1 cellular context compared by ENCODE assay signal in genomic region chr2:10119601-10120157, GRCh38.
A peak's percentile ranks its signal among the peaks of the same experiment; 100 is the strongest.
TF ChIP-seq lines count a peak whose summit lies in the region.

No MANE protein-coding gene starts in this region.

TF ChIP-seq in K562, 482 proteins besides CTCF, POLR2A, EP300 and RAD21 (continued from another document and continues in another):
- TF ChIP-seq POLR2AphosphoS2 (IDR thresholded peaks at IDR 0.05; ENCODE audit: low read length) (no peak), RB1 (IDR thresholded peaks at IDR 0.05; ENCODE audit: low read depth) (no peak), ZNF707 (CRISPR knock-in tag; conservative IDR thresholded peaks at IDR 0.05) (no peak), CLOCK (CRISPR knock-in tag; IDR thresholded peaks at IDR 0.05; ENCODE audit: borderline replicate concordance) (no peak), HINFP (tag; conservative IDR thresholded peaks at IDR 0.05; ENCODE audit: low read depth) (no peak), ERF (CRISPR knock-in tag; IDR thresholded peaks at IDR 0.05) (0 out of 2 replicates have a peak, but pooled peaks have one; percentile 59), MLLT1 (IDR thresholded peaks at IDR 0.05) (no peak; a peak in 1 of 4 replicates), GTF2F1 (IDR thresholded peaks at IDR 0.05; ENCODE audit: low read depth, low read length) (no peak), ZNF121 (CRISPR knock-in tag; conservative IDR thresholded peaks at IDR 0.05) (peak; percentile 100), ZNF436 (CRISPR knock-in tag; IDR thresholded peaks at IDR 0.05) (0 out of 2 replicates have a peak, but pooled peaks have one; percentile 36), RCOR1 (IDR thresholded peaks at IDR 0.05; ENCODE audit: borderline replicate concordance in 1 of 2, low read depth in 2 of 2, low read length in 2 of 2) (peak in 1 of 2 experiments; percentile 4; a peak in 1 of 4 replicates), MTA1 (IDR thresholded peaks at IDR 0.05; ENCODE audit: borderline replicate concordance) (0 out of 2 replicates have a peak, but pooled peaks have one; percentile 48), ZNF592 (IDR thresholded peaks at IDR 0.05) (peak; percentile 10), PCBP2 (IDR thresholded peaks at IDR 0.05; ENCODE audit: low read depth, low read length, poor library complexity, severe bottlenecking) (no peak), ZNF318 (IDR thresholded peaks at IDR 0.05; ENCODE audit: borderline replicate concordance in 1 of 2, low read depth in 1 of 2) (no peak), ZNF785 (CRISPR knock-in tag; IDR thresholded peaks at IDR 0.05) (no peak), KDM1A (IDR thresholded peaks at IDR 0.05) (peak; percentile 81 to 86), RERE (CRISPR knock-in tag; IDR thresholded peaks at IDR 0.05; ENCODE audit: borderline replicate concordance) (no peak), NR1H2 (CRISPR knock-in tag; IDR thresholded peaks at IDR 0.05) (0 out of 2 replicates have a peak, but pooled peaks have one; percentile 15), MIER1 (IDR thresholded peaks at IDR 0.05; ENCODE audit: low read depth) (peak; percentile 67; the same call in 1 of the 2 replicates), ZSCAN32 (CRISPR knock-in tag; IDR thresholded peaks at IDR 0.05) (no peak), ELF2 (CRISPR knock-in tag; IDR thresholded peaks at IDR 0.05) (no peak), FOXP1 (CRISPR knock-in tag; IDR thresholded peaks at IDR 0.05) (no peak), EHMT2 (IDR thresholded peaks at IDR 0.05) (0 out of 2 replicates have a peak, but pooled peaks have one; percentile 18), TARDBP (IDR thresholded peaks at IDR 0.05) (no peak), ZNF24 (IDR thresholded peaks at IDR 0.05) (peak; percentile 42), ARHGAP35 (IDR thresholded peaks at IDR 0.05; ENCODE audit: partially characterized antibody) (no peak), ZNF217 (CRISPR knock-in tag; IDR thresholded peaks at IDR 0.05) (no peak), FOS (IDR thresholded peaks at IDR 0.05; ENCODE audit: extremely low read depth, insufficient read length) (no peak), KLF1 (tag; IDR thresholded peaks at IDR 0.05) (no peak), ATF2 (CRISPR knock-in tag; IDR thresholded peaks at IDR 0.05) (no peak)
